ENCODE assay signal across 8 cellular contexts in genomic region chr7:16646427-16647081, GRCh38. TPM values are rescaled to one million over a fixed set of nuclear protein-coding genes. Genes with fewer than 3 reads are reported as not detected.
DNase-seq lines count a peak whose midpoint lies in the region; ATAC-seq and TF ChIP-seq lines count a peak whose summit lies in the region.

No MANE protein-coding gene starts in this region.

- no peak for TF ChIP-seq CTCF in natural killer cell (IDR thresholded peaks at IDR 0.05)

- H3K27me3 Mint-ChIP-seq in T-cell, result no peaks in the 10 kb centered on the region
- no peaks in the 10 kb centered on the region for H3K27me3 Mint-ChIP-seq in natural killer cell (ENCODE audit: low read depth in 2 of 2)

- ATAC-seq in HG03520 (IDR thresholded peaks at IDR 0.05; ENCODE audit: unreplicated experiment) (peak; percentile 1), T-cell (replicated peaks in 1 of 4) (peak in 2 of 4 experiments; percentile 14 to 16), natural killer cell (peak in 1 of 3 donors; percentile 2), GM18520 (IDR thresholded peaks at IDR 0.05; ENCODE audit: unreplicated experiment) (no peak), GM21515 (IDR thresholded peaks at IDR 0.05; ENCODE audit: unreplicated experiment) (no peak)

- CTCF ChIA-PET in T-cell (lab: Charles Lee), result interaction anchor here in 1 of 2 donors (0.9 kb wide), 1 partner anchor 82 kb away, joined by 3 read pairs; no protein-coding TSS in a partner anchor

- H3K4me3 Mint-ChIP-seq in T-cell (peak overlapping the region; percentile 89 to 98 (median 97)), natural killer cell (peak overlapping the region; percentile 99)

- H3K36me3 Mint-ChIP-seq in T-cell, result no peaks in the 10 kb centered on the region
- no peaks in the 10 kb centered on the region for H3K36me3 Mint-ChIP-seq in natural killer cell

- H3K9me3 Mint-ChIP-seq in T-cell, result no peaks in the 10 kb centered on the region
- H3K9me3 Mint-ChIP-seq in natural killer cell, result no peaks in the 10 kb centered on the region

- POLR2A ChIA-PET in T-cell (lab: Charles Lee), result interaction anchor here (0.7 to 1.6 kb wide), 5 partner anchors 12 to 226 kb away, joined by 3 to 5 read pairs (median 3); no protein-coding TSS in a partner anchor

- peak overlapping the region; percentile 75 for H3K27ac ChIP-seq in epithelial cell of prostate

- DNase-seq in EH (ENCODE audit: low read depth) (peak; percentile 44), T-cell (peak in 1 of 34 experiments; percentile 5), epithelial cell of prostate (ENCODE audit: low read depth, low spot score) (no peak), natural killer cell (no peak), epidermal melanocyte (ENCODE audit: insufficient read length, low spot score) (no peak)

- H3K27ac Mint-ChIP-seq in T-cell (peak overlapping the region; percentile 93 to 99), natural killer cell (peak overlapping the region; percentile 94 to 96)

- H3K4me1 Mint-ChIP-seq in T-cell, result peaks cover 72 to 80% (median 75%) of the 10 kb centered on the region in 3 donors
- peaks cover 65 to 72% of the 10 kb centered on the region in 2 donors for H3K4me1 Mint-ChIP-seq in natural killer cell

- intact Hi-C loops in natural killer cell (cut with micrococcal nuclease), result loop anchor here (5.0 to 10.0 kb wide), 2 partner anchors 82 to 586 kb away; no protein-coding TSS in a partner anchor

RNA-seq across cellular contexts. Expression of gene BZW2, which starts 0.6 kb away (rescaled TPM):
- total RNA-seq in T-cell (10 to 100 TPM; 22.1 to 35.1 (median 30.2) TPM), natural killer cell (10 to 100 TPM; 15.3 to 21.0 (median 19.9) TPM)

RNA-seq across cellular contexts. Expression of gene ANKMY2, which starts 1.0 kb away (rescaled TPM):
- total RNA-seq in T-cell (10 to 100 TPM in 2 of 5 donors, 1 to 10 TPM in 3; 7.8 to 10.9 (median 10.0) TPM), natural killer cell (10 to 100 TPM; 15.5 to 21.4 (median 19.4) TPM)
